In the genomic region with DNA sequence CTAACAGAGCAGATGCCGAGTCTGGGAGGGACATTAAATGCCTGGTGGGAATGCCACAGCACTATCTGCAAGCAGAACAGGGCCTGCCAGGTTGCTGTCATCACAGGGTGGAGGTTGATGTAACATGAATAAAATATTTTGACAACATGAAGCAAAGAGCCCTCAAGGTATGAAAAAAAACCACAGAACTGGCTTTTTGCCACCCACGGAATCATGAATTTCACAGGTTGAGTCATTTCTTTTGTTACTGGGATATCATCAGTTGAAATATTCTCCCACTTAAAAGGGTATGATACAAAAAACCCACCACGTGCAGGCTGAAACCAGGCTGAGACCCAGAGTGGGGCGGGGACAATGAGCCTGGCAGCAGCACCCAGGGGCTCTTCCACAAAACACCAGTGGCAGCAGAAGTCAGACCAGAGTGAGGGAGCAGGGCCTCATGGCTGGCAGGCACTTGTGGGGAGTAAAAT, we compare ENCODE assay signal across 8 cellular contexts.
DNase-seq lines count a peak whose midpoint lies in the region; ATAC-seq and TF ChIP-seq lines count a peak whose summit lies in the region.

No MANE protein-coding gene starts in this region.

- H3K4me3 Mint-ChIP-seq in Calu3 (ENCODE audit: low read depth, unreplicated experiment): no peak overlapping the region
- no peak overlapping the region for H3K4me3 Mint-ChIP-seq in mesothelial cell of epicardium
- H3K4me3 Mint-ChIP-seq in T-cell: no peak overlapping the region

- TF ChIP-seq CTCF in Calu3 (IDR thresholded peaks at IDR 0.05; ENCODE audit: unreplicated experiment): no peak
- no peak for TF ChIP-seq CTCF in mesothelial cell of epicardium (IDR thresholded peaks at IDR 0.05; ENCODE audit: unreplicated experiment)

- DNase-seq in Calu3 (peak; percentile 76), astrocyte of the hippocampus (ENCODE audit: low read depth, low spot score) (peak; percentile 93), mesothelial cell of epicardium (ENCODE audit: low spot score in 2 of 2, unreplicated experiment in 2 of 2) (no peak), inferior parietal cortex (ENCODE audit: extremely low spot score) (no peak), COR-L47 (lab: John Stamatoyannopoulos, UW) (no peak), T-cell (no peak)
- peak; percentile 59 for DNase-seq in Jurkat, Clone E6-1 (ENCODE audit: low read depth, low spot score)

- H3K4me3 ChIP-seq in Jurkat, Clone E6-1 (ENCODE audit: low read length): no peak overlapping the region

- POLR2A ChIA-PET in T-cell (lab: Charles Lee): no interaction called here

- H3K27ac Mint-ChIP-seq in Calu3 (ENCODE audit: unreplicated experiment): no peak overlapping the region
- H3K27ac Mint-ChIP-seq in mesothelial cell of epicardium: peak overlapping the region; percentile 39
- H3K27ac Mint-ChIP-seq in T-cell: no peak overlapping the region

- ATAC-seq in HG02571 (IDR thresholded peaks at IDR 0.05; ENCODE audit: unreplicated experiment) (no peak), T-cell (replicated peaks in 1 of 4) (no peak)

- intact Hi-C loops in Calu3 (cut with micrococcal nuclease; ENCODE audit: unreplicated experiment): no loop called here

- H3K27me3 Mint-ChIP-seq in Calu3 (ENCODE audit: unreplicated experiment) (no peaks in the 10 kb centered on the region), mesothelial cell of epicardium (ENCODE audit: low read depth) (no peaks in the 10 kb centered on the region), T-cell (no peaks in the 10 kb centered on the region)

- H3K9me3 Mint-ChIP-seq in Calu3 (ENCODE audit: low read depth, unreplicated experiment) (no peaks in the 10 kb centered on the region), mesothelial cell of epicardium (no peaks in the 10 kb centered on the region), T-cell (no peaks in the 10 kb centered on the region)

- CTCF ChIA-PET in Calu3 (lab: Charles Lee) (no interaction called here), T-cell (lab: Charles Lee) (no interaction called here)

- H3K4me1 Mint-ChIP-seq in Calu3 (ENCODE audit: low read depth, unreplicated experiment) (no peaks in the 10 kb centered on the region), mesothelial cell of epicardium (peaks cover 9% of the 10 kb centered on the region), T-cell (peaks cover 0 to 6% (median 3%) of the 10 kb centered on the region in 3 donors)

- no TSS peak for BruUV-seq in Calu3 (replicated peaks; lab: Mats Ljungman, UMichigan)

- peaks cover 8% of the 10 kb centered on the region for H3K36me3 Mint-ChIP-seq in Calu3 (ENCODE audit: insufficient read depth, unreplicated experiment)
- H3K36me3 Mint-ChIP-seq in mesothelial cell of epicardium: peaks cover 18% of the 10 kb centered on the region
- H3K36me3 Mint-ChIP-seq in T-cell: no peaks in the 10 kb centered on the region

Comparison
In these comparisons a context has a peak if more than half of its experiments do, and no peak if none do; other contexts are left out.
1. DNase-seq: peak in Calu3 (single experiment), Jurkat, Clone E6-1 (single experiment) and astrocyte of the hippocampus (single experiment); none in mesothelial cell of epicardium (0 of 2), inferior parietal cortex (single experiment), COR-L47 (single experiment) and T-cell (0 of 34).